In the genomic region with DNA sequence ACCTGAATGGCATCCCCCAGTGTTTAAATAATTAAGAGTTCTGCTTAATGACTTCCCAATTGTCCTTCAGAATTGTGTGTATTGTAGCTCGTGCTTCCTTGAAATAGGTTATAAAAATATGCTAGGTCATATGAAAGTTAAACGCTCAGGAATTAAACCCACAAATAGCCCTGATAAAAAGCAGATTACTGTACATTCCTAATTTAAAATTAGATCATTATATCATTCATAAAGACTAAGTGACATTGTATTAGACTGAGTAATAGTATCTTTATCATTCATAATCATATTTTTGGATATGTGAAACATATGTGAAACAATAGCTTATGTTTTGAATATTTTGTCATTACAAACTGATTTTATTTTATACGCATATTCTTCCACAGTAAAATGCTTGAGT, we compare ENCODE assay signal across 17 cellular contexts.
DNase-seq lines count a peak whose midpoint lies in the region; ATAC-seq and TF ChIP-seq lines count a peak whose summit lies in the region.
"Had no signal": no experiment of that assay in that cellular context is flagged by ENCODE, and none has a peak within 500 bp of the region (broad histone marks: within the 10 kb centered on the region; RNA-seq: fewer than 3 reads in every experiment).

No MANE protein-coding gene starts in this region.

- H3K4me3 ChIP-seq in SK-N-SH (ENCODE audit: low read depth in 2 of 2, low read length in 1 of 2) (no peak overlapping the region), heart left ventricle (no peak overlapping the region)
- H3K4me3 ChIP-seq: A549; BLaER1 treated with 17β-estradiol and CSF1 and Interleukin-3, amounts not matched to agents 10 nM and 100 nM had no signal

- H3F3A ChIP-seq in SK-N-SH (replicated peaks; ENCODE audit: insufficient read depth) = no peaks in the 10 kb centered on the region

- DNase-seq in SK-N-SH (no peak), heart left ventricle (no peak), cardiac septum (ENCODE audit: low spot score) (no peak), left ventricle myocardium superior (no peak), Right ventricle myocardium inferior (ENCODE audit: missing footprints) (no peak)
- DNase-seq: AML-193; Caco-2; Calu3; CD4-positive, alpha-beta T cell; CD8-positive, alpha-beta T cell; DMS79 treated with DMSO at 0.1 percent for 48 hours; GF-D8 had no signal

- H3K9me3 ChIP-seq in SK-N-SH (no peaks in the 10 kb centered on the region), heart left ventricle (no peaks in the 10 kb centered on the region)
- H3K9me3 ChIP-seq: A549; BLaER1 treated with 17β-estradiol and CSF1 and Interleukin-3, amounts not matched to agents 10 nM and 100 nM; Caco-2 had no signal

- TF ChIP-seq EP300 in SK-N-SH (IDR thresholded peaks at IDR 0.05; ENCODE audit: borderline replicate concordance in 1 of 2, low read depth in 1 of 2, low read length in 1 of 2) = no peak

- no peak overlapping the region for H3K9ac ChIP-seq in SK-N-SH
- H3K9ac ChIP-seq: BLaER1 treated with 17β-estradiol and CSF1 and Interleukin-3, amounts not matched to agents 10 nM and 100 nM had no signal

- no peak overlapping the region for H3K4me2 ChIP-seq in SK-N-SH
- H3K4me2 ChIP-seq: A549; BLaER1 treated with 17β-estradiol and CSF1 and Interleukin-3, amounts not matched to agents 10 nM and 100 nM had no signal

- no peaks in the 10 kb centered on the region for H4K20me1 ChIP-seq in SK-N-SH (ENCODE audit: insufficient read depth)
- H4K20me1 ChIP-seq: BLaER1 treated with 17β-estradiol and CSF1 and Interleukin-3, amounts not matched to agents 10 nM and 100 nM had no signal

- H3K27me3 ChIP-seq in SK-N-SH (ENCODE audit: insufficient read depth) (no peaks in the 10 kb centered on the region), heart left ventricle (no peaks in the 10 kb centered on the region)
- H3K27me3 ChIP-seq: BLaER1 treated with 17β-estradiol and CSF1 and Interleukin-3, amounts not matched to agents 10 nM and 100 nM had no signal

- H2AFZ ChIP-seq in SK-N-SH (ENCODE audit: low read depth) = no peak overlapping the region

- no peak for TF ChIP-seq RAD21 in SK-N-SH (IDR thresholded peaks at IDR 0.05; ENCODE audit: low read length)

- H3K27ac ChIP-seq in SK-N-SH (ENCODE audit: low read depth in 2 of 2, low read length in 1 of 2) (no peak overlapping the region), heart left ventricle (peak overlapping the region in 6 of 12 donors; percentile 1 to 64 (median 34))
- H3K27ac ChIP-seq: 22Rv1; A549; BLaER1 treated with 17β-estradiol and CSF1 and Interleukin-3, amounts not matched to agents 10 nM and 100 nM; C4-2B had no signal

- intact Hi-C loops in heart left ventricle (cut with DNase I) (no loop called here), cardiac septum (cut with DNase I) (no loop called here), left ventricle myocardium superior (cut with micrococcal nuclease) (no loop called here), Right ventricle myocardium inferior (cut with DNase I) (no loop called here)

- no peaks in the 10 kb centered on the region for H3K79me2 ChIP-seq in SK-N-SH (ENCODE audit: insufficient read depth)

- 23% methylated on average over 3 of the region's 3 CpGs for WGBS in SK-N-SH (ENCODE audit: low lambda C conversion rate)
- WGBS in heart left ventricle, 4 donors = 37 to 49% (median 45%) methylated on average over 3 of the region's 3 CpGs

- CTCF ChIA-PET in SK-N-SH (lab: Yijun Ruan, JAX) = no interaction called here

- no peak for TF ChIP-seq POLR2A in heart left ventricle (IDR thresholded peaks at IDR 0.05)

- POLR2A ChIA-PET in SK-N-SH (lab: Yijun Ruan, JAX) = no interaction called here

- H3K9me2 ChIP-seq in SK-N-SH = no peaks in the 10 kb centered on the region

- TF ChIP-seq CTCF in SK-N-SH (IDR thresholded peaks at IDR 0.05) (no peak), heart left ventricle (IDR thresholded peaks at IDR 0.05) (no peak)

- H3K36me3 ChIP-seq in SK-N-SH (replicated peaks in 1 of 2; ENCODE audit: control insufficient read depth in 1 of 2, insufficient read depth in 2 of 2, low read length in 1 of 2) (no peaks in the 10 kb centered on the region), heart left ventricle (no peaks in the 10 kb centered on the region)
- H3K36me3 ChIP-seq: BLaER1 treated with 17β-estradiol and CSF1 and Interleukin-3, amounts not matched to agents 10 nM and 100 nM had no signal

- ATAC-seq in SK-N-SH treated with all-trans-retinoic acid at 6 μM for 48 hours (peak; percentile 51; the same call in 2 of the 3 replicates), heart left ventricle (peak; percentile 20 to 59 (median 38)), left ventricle myocardium superior (peak; percentile 59), Right ventricle myocardium inferior (no peak)
- ATAC-seq: A549; CD8-positive, alpha-beta T cell had no signal

- H3K4me1 ChIP-seq in SK-N-SH (ENCODE audit: control insufficient read depth in 1 of 2, insufficient read depth in 2 of 2, low read depth in 1 of 2, low read length in 1 of 2) (no peaks in the 10 kb centered on the region; a peak in 1 of 4 replicates), heart left ventricle (peaks cover 0 to 5% (median 0%) of the 10 kb centered on the region in 12 donors)
- H3K4me1 ChIP-seq: A549; BLaER1 treated with 17β-estradiol and CSF1 and Interleukin-3, amounts not matched to agents 10 nM and 100 nM had no signal

TF ChIP-seq in SK-N-SH treated with all-trans-retinoic acid at 6 μM for 48 hours, 23 proteins besides CTCF, POLR2A, EP300 and RAD21 (continues in another document):
- TF ChIP-seq ZC3H10 (CRISPR knock-in tag; IDR thresholded peaks at IDR 0.05) = no peak
- no peak for TF ChIP-seq ZNF565 (CRISPR knock-in tag; conservative IDR thresholded peaks at IDR 0.05; ENCODE audit: low read depth)
- TF ChIP-seq ZNF70 (CRISPR knock-in tag; IDR thresholded peaks at IDR 0.05) = no peak
- no peak for TF ChIP-seq OSR1 (CRISPR knock-in tag; IDR thresholded peaks at IDR 0.05)
- TF ChIP-seq CSDC2 (CRISPR knock-in tag; IDR thresholded peaks at IDR 0.05) = no peak
- TF ChIP-seq, protein P1, sequence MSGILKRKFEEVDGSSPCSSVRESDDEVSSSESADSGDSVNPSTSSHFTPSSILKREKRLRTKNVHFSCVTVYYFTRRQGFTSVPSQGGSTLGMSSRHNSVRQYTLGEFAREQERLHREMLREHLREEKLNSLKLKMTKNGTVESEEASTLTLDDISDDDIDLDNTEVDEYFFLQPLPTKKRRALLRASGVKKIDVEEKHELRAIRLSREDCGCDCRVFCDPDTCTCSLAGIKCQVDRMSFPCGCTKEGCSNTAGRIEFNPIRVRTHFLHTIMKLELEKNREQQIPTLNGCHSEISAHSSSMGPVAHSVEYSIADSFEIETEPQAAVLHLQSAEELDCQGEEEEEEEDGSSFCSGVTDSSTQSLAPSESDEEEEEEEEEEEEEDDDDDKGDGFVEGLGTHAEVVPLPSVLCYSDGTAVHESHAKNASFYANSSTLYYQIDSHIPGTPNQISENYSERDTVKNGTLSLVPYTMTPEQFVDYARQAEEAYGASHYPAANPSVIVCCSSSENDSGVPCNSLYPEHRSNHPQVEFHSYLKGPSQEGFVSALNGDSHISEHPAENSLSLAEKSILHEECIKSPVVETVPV (CRISPR knock-in tag; IDR thresholded peaks at IDR 0.05) = 0 out of 2 replicates have a peak, but pooled peaks have one; percentile 34
- TF ChIP-seq PPARA (CRISPR knock-in tag; IDR thresholded peaks at IDR 0.05; ENCODE audit: borderline replicate concordance) = no peak
- no peak for TF ChIP-seq GLIS3 (CRISPR knock-in tag; IDR thresholded peaks at IDR 0.05)
- TF ChIP-seq ZNF8 (CRISPR knock-in tag; IDR thresholded peaks at IDR 0.05) = no peak
- no peak for TF ChIP-seq SNAI2 (CRISPR knock-in tag; IDR thresholded peaks at IDR 0.05)
- peak; percentile 23; the same call in 1 of the 2 replicates for TF ChIP-seq ESRRG (CRISPR knock-in tag; IDR thresholded peaks at IDR 0.05)
- TF ChIP-seq ISL1 (CRISPR knock-in tag; IDR thresholded peaks at IDR 0.05) = peak; percentile 96
- TF ChIP-seq TCF4 (CRISPR knock-in tag; IDR thresholded peaks at IDR 0.05; ENCODE audit: borderline replicate concordance) = peak; percentile 67

TF ChIP-seq in SK-N-SH, 30 proteins besides CTCF, POLR2A, EP300 and RAD21:
- TF ChIP-seq YY1 (IDR thresholded peaks at IDR 0.05; ENCODE audit: low read depth) = no peak
- TF ChIP-seq RCOR1 (IDR thresholded peaks at IDR 0.05; ENCODE audit: low read length) = no peak
- TF ChIP-seq ELF1 (IDR thresholded peaks at IDR 0.05) = no peak
- TF ChIP-seq FOSL2 (IDR thresholded peaks at IDR 0.05; ENCODE audit: borderline replicate concordance, low read depth) = no peak
